Comparison of ENCODE assay signal across 17 cellular contexts in the genomic region with DNA sequence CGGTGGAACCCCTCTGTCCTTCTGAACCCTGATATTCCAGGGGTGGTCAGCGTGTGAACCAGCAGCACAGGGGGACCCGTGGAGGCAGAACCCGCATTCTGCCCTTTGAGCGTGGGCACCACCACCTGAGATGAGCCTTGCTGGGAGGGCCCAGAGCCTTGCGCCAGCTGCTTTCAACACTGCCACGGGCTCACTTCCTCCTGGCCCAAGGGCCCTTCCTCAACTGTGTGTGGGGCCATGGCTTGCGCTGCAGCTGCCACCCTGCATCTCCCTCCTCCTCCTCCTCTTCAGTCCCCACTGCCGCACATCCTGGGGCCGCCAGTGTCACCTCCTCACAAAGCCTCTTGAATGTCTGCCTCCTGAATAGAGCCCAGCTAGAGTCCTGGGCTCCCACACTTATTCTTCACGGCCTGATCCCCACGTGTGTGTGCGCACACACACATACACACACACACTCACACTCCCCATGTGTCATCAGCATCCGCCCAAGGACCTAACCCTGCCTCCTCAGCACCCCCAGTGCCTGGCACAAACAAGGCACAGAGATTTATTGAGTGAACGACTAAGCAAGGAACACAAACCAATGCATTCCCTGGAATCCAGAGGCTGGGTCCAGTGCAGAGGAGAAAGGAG. TPM values are rescaled to one million over a fixed set of nuclear protein-coding genes. Genes with fewer than 3 reads are reported as not detected.
DNase-seq lines count a peak whose midpoint lies in the region; ATAC-seq and TF ChIP-seq lines count a peak whose summit lies in the region.
"Had no signal": no experiment of that assay in that cellular context is flagged by ENCODE, and none has a peak within 500 bp of the region (broad histone marks: within the 10 kb centered on the region; RNA-seq: fewer than 3 reads in every experiment).

No MANE protein-coding gene starts in this region.

- peak overlapping the region; percentile 46 for H3K27ac Mint-ChIP-seq in activated naive CD4-positive, alpha-beta T cell treated with anti-CD3 and anti-CD28 coated beads, Interleukin-2, amount 10 ng/mL, durations not matched to agents 7 days and 5 days
- peak overlapping the region; percentile 33 to 69 for H3K27ac Mint-ChIP-seq in T-cell

- no peaks in the 10 kb centered on the region for H3K27me3 ChIP-seq in thyroid gland
- H3K27me3 ChIP-seq: breast epithelium, heart right ventricle, uterus had no signal

- no peaks in the 10 kb centered on the region for H3K9me3 ChIP-seq in thyroid gland
- H3K9me3 ChIP-seq: breast epithelium, heart right ventricle, uterus had no signal

- no peak overlapping the region for H3K4me3 Mint-ChIP-seq in activated naive CD4-positive, alpha-beta T cell treated with anti-CD3 and anti-CD28 coated beads, Interleukin-2, amount 10 ng/mL, durations not matched to agents 7 days and 5 days
- no peak overlapping the region for H3K4me3 Mint-ChIP-seq in T-cell

- H3K4me1 Mint-ChIP-seq in activated naive CD4-positive, alpha-beta T cell treated with anti-CD3 and anti-CD28 coated beads, Interleukin-2, amount 10 ng/mL, durations not matched to agents 7 days and 5 days, result peaks cover 4% of the 10 kb centered on the region
- peaks cover 4 to 11% (median 8%) of the 10 kb centered on the region in 3 donors for H3K4me1 Mint-ChIP-seq in T-cell

- H3K4me1 ChIP-seq in thyroid gland, result peaks cover 10 to 16% of the 10 kb centered on the region in 2 donors
- H3K4me1 ChIP-seq: breast epithelium, uterus had no signal

- WGBS in thyroid gland, 2 donors, result 80 to 84% methylated on average over 15 of the region's 15 CpGs

- no peak for TF ChIP-seq CTCF in thyroid gland (IDR thresholded peaks at IDR 0.05)

- POLR2A ChIA-PET in T-cell (lab: Charles Lee), result no interaction called here

- TF ChIP-seq POLR2A in thyroid gland (IDR thresholded peaks at IDR 0.05), result no peak

- CTCF ChIA-PET in activated naive CD4-positive, alpha-beta T cell treated with anti-CD3 and anti-CD28 coated beads, Interleukin-2, amount 10 ng/mL, durations not matched to agents 7 days and 5 days (lab: Charles Lee), result interaction anchor here (1.3 kb wide), 1 partner anchor 47 kb away, joined by 3 read pairs; no protein-coding TSS in a partner anchor
- CTCF ChIA-PET in T-cell (lab: Charles Lee), result interaction anchor here in 1 of 2 donors (0.5 kb wide), 1 partner anchor 73 kb away, joined by 4 read pairs; no protein-coding TSS in a partner anchor

- H3K27ac ChIP-seq in thyroid gland, result peak overlapping the region in 2 of 3 donors; percentile 39 to 43
- H3K27ac ChIP-seq: breast epithelium, heart right ventricle, uterus had no signal

- no peaks in the 10 kb centered on the region for H3K9me3 Mint-ChIP-seq in activated naive CD4-positive, alpha-beta T cell treated with anti-CD3 and anti-CD28 coated beads, Interleukin-2, amount 10 ng/mL, durations not matched to agents 7 days and 5 days
- no peaks in the 10 kb centered on the region for H3K9me3 Mint-ChIP-seq in T-cell

- intact Hi-C loops in left ventricle myocardium superior (cut with micrococcal nuclease) (no loop called here), thyroid gland (cut with DNase I) (no loop called here)

- ATAC-seq in T-cell (replicated peaks in 1 of 4) (no peak), left ventricle myocardium superior (peak; percentile 12), GM21390 (IDR thresholded peaks at IDR 0.05; ENCODE audit: unreplicated experiment) (no peak), HG02970 (IDR thresholded peaks at IDR 0.05; ENCODE audit: low FRiP score, unreplicated experiment) (no peak)
- ATAC-seq: HCT116 had no signal

- no peaks in the 10 kb centered on the region for H3K27me3 Mint-ChIP-seq in activated naive CD4-positive, alpha-beta T cell treated with anti-CD3 and anti-CD28 coated beads, Interleukin-2, amount 10 ng/mL, durations not matched to agents 7 days and 5 days
- H3K27me3 Mint-ChIP-seq in T-cell, result no peaks in the 10 kb centered on the region

- no peak overlapping the region for H3K4me3 ChIP-seq in thyroid gland (replicated peaks in 1 of 3)
- H3K4me3 ChIP-seq: breast epithelium, heart right ventricle, uterus had no signal

- H3K36me3 Mint-ChIP-seq in activated naive CD4-positive, alpha-beta T cell treated with anti-CD3 and anti-CD28 coated beads, Interleukin-2, amount 10 ng/mL, durations not matched to agents 7 days and 5 days, result peaks cover 51% of the 10 kb centered on the region
- H3K36me3 Mint-ChIP-seq in T-cell, result peaks cover 26% of the 10 kb centered on the region

- no peak for DNase-seq in activated naive CD4-positive, alpha-beta T cell treated with anti-CD3 and anti-CD28 coated beads, Interleukin-2, amount 10 ng/mL, durations not matched to agents 7 days and 5 days
- DNase-seq in activated naive CD4-positive, alpha-beta T cell treated with anti-CD3 and anti-CD28 coated beads, Interleukin-2, amount 50 U/mL, for 16 hours, result no peak
- DNase-seq in T-cell, result peak in 1 of 34 experiments; percentile 18
- peak; percentile 45 for DNase-seq in left ventricle myocardium superior
- DNase-seq in thyroid gland, result no peak
- DNase-seq in EL, result no peak
- DNase-seq: activated T-cell treated with anti-CD3 and anti-CD28 coated beads for 4 hours, DMS79, heart right ventricle, NCI-H1694, NCI-H526 treated with DMSO at 0.1 percent for 48 hours, nucleus accumbens, uterus had no signal

- peaks cover 32 to 44% of the 10 kb centered on the region in 2 donors for H3K36me3 ChIP-seq in thyroid gland
- H3K36me3 ChIP-seq: breast epithelium, uterus had no signal

RNA-seq across cellular contexts. Expression of a gene that starts 26.9 kb away (rescaled TPM):
- 10 to 100 TPM; 26.6 to 49.0 (median 46.8) TPM for total RNA-seq in T-cell
- total RNA-seq in left ventricle myocardium superior, result 31.6 TPM
- total RNA-seq in thyroid gland, result 100 to 1,000 TPM in 1 of 4 donors, 10 to 100 TPM in 3; 45.1 to 100 (median 67.2) TPM

RNA-seq across cellular contexts. Expression of a gene that starts 38.3 kb away (rescaled TPM):
- 10 to 100 TPM; 64.0 to 81.4 (median 72.3) TPM for total RNA-seq in T-cell
- total RNA-seq in left ventricle myocardium superior, result 22.1 TPM
- 10 to 100 TPM; 19.1 to 36.7 (median 31.3) TPM for total RNA-seq in thyroid gland

RNA-seq across cellular contexts. Expression of a gene that starts 55.3 kb away (rescaled TPM):
- total RNA-seq in T-cell, result 10 to 100 TPM; 42.6 to 54.9 (median 44.0) TPM
- total RNA-seq in left ventricle myocardium superior, result 41.9 TPM
- total RNA-seq in thyroid gland, result 100 to 1,000 TPM in 3 of 4 donors, 10 to 100 TPM in 1; 79.5 to 119 (median 103) TPM

RNA-seq across cellular contexts. Expression of a gene that starts 55.7 kb away (rescaled TPM):
- total RNA-seq in T-cell (1 to 10 TPM in 1 of 5 donors, under 1 TPM in 3, not detected in 1; 0.36 to 1.1 (median 0.59) TPM), left ventricle myocardium superior (0.32 TPM), thyroid gland (under 1 TPM in 2 of 4 donors, not detected in 2; 0.56 to 0.71 TPM)
- total RNA-seq: uterus had no signal
